In genomic region chr14:80658155-80658554, GRCh38 we compare ENCODE assay signal across 23 cellular contexts.
"Had no signal": no experiment of that assay in that cellular context is flagged by ENCODE, and none has a peak within 500 bp of the region (broad histone marks: within the 10 kb centered on the region; RNA-seq: fewer than 3 reads in every experiment).

No MANE protein-coding gene starts in this region.

- H2AFZ ChIP-seq: neural progenitor cell had no signal

- H3K4me2 ChIP-seq: neural progenitor cell had no signal

- H3K27ac ChIP-seq: epithelial cell of prostate, heart right ventricle, left lung, neural progenitor cell, spleen, tibial artery, WERI-Rb-1 had no signal

- ATAC-seq: left lung; naive thymus-derived CD8-positive, alpha-beta T cell had no signal

- FAIRE-seq: bronchial epithelial cell, keratinocyte, TTC549 had no signal

- H3K4me1 ChIP-seq: heart right ventricle, left lung, spleen, tibial artery had no signal

- DNase-seq: activated CD4-positive, alpha-beta T cell treated with anti-CD3 and anti-CD28 coated beads, Interleukin-2, amount 50 U/mL, for 1 hour; activated CD4-positive, CD25-positive, alpha-beta regulatory T cell treated with anti-CD3 and anti-CD28 coated beads, Interleukin-2, amount 50 U/mL, for 72 hours; activated naive CD4-positive, alpha-beta T cell treated with Interleukin-2 at 50 U/mL for 16 hours; activated naive CD8-positive, alpha-beta T cell treated with anti-CD3 and anti-CD28 coated beads, Interleukin-2, amount 10 ng/mL, durations not matched to agents 7 days and 5 days; activated T-cell treated with anti-CD3 and anti-CD28 coated beads, Interleukin-2, amount 50 U/mL, for 48 hours; amniotic stem cell; cerebellar nuclear complex; cortex of kidney; heart right ventricle; left lung; naive thymus-derived CD8-positive, alpha-beta T cell; spleen; stimulated activated CD4-positive, alpha-beta T cell treated with anti-CD3 and anti-CD28 coated beads, Interleukin-4, amount 100 ng/mL, for 1 hour; stimulated activated naive CD4-positive, alpha-beta T cell; T-helper 1 cell; tibial artery; WERI-Rb-1 had no signal

- H3K9ac ChIP-seq: neural progenitor cell had no signal

- H3K36me3 ChIP-seq: heart right ventricle, left lung, neural progenitor cell, spleen, tibial artery, WERI-Rb-1 had no signal

- H3K27me3 ChIP-seq: heart right ventricle, left lung, neural progenitor cell, spleen, tibial artery had no signal

- H3K4me3 ChIP-seq: heart right ventricle, left lung, lung, neural progenitor cell, spleen, tibial artery had no signal

- H3K9me3 ChIP-seq: left lung had no signal
